1 cellular context compared by ENCODE assay signal in genomic region chr11:6249822-6250555, GRCh38.
TF ChIP-seq lines count a peak whose summit lies in the region.

No MANE protein-coding gene starts in this region.

TF ChIP-seq in K562, 482 proteins besides CTCF, POLR2A, EP300 and RAD21 (continued from another document and continues in another):
- peak; percentile 56 for TF ChIP-seq VEZF1 (CRISPR knock-in tag; IDR thresholded peaks at IDR 0.05)
- TF ChIP-seq CBFA2T3 (IDR thresholded peaks at IDR 0.05), result peak; percentile 96
- peak; percentile 70 for TF ChIP-seq MTA2 (IDR thresholded peaks at IDR 0.05; ENCODE audit: low read depth)
- peak; percentile 75 for TF ChIP-seq ZNF175 (CRISPR knock-in tag; IDR thresholded peaks at IDR 0.05; ENCODE audit: low read depth)
- no peak for TF ChIP-seq SRSF1 (IDR thresholded peaks at IDR 0.05; ENCODE audit: low read depth, low read length)
- TF ChIP-seq HOMEZ (CRISPR knock-in tag; IDR thresholded peaks at IDR 0.05), result no peak
- TF ChIP-seq NEUROD1 (IDR thresholded peaks at IDR 0.05; ENCODE audit: borderline replicate concordance, low read depth, low read length, partially characterized antibody), result no peak
- peak in 1 of 2 experiments; percentile 66; a peak in 1 of 4 replicates for TF ChIP-seq ZMIZ1 (IDR thresholded peaks at IDR 0.05; ENCODE audit: low read depth in 2 of 2, low read length in 2 of 2)
- no peak for TF ChIP-seq CC2D1A (IDR thresholded peaks at IDR 0.05)
- TF ChIP-seq PML (IDR thresholded peaks at IDR 0.05; ENCODE audit: low read length), result peak; percentile 67
- peak; percentile 93 for TF ChIP-seq TRIM24 (IDR thresholded peaks at IDR 0.05)
- TF ChIP-seq ZEB2 (IDR thresholded peaks at IDR 0.05), result peak; percentile 59; the same call in 1 of the 2 replicates
- no peak for TF ChIP-seq NR2C2 (CRISPR knock-in tag; IDR thresholded peaks at IDR 0.05)
- TF ChIP-seq NR2C2 (tag; IDR thresholded peaks at IDR 0.05), result no peak
- no peak for TF ChIP-seq TFAM (CRISPR knock-in tag; conservative IDR thresholded peaks at IDR 0.05)
- peak; percentile 48; the same call in 1 of the 2 replicates for TF ChIP-seq SOX6 (IDR thresholded peaks at IDR 0.05)
- no peak for TF ChIP-seq POLR3A (IDR thresholded peaks at IDR 0.05; ENCODE audit: borderline replicate concordance, extremely low read depth, insufficient read depth, insufficient read length)
- TF ChIP-seq RBM15 (IDR thresholded peaks at IDR 0.05; ENCODE audit: insufficient read depth, low read length), result no peak
- peak; percentile 94 for TF ChIP-seq ZNF589 (CRISPR knock-in tag; IDR thresholded peaks at IDR 0.05; ENCODE audit: low read depth)
- no peak for TF ChIP-seq ZNF133 (CRISPR knock-in tag; IDR thresholded peaks at IDR 0.05)
- TF ChIP-seq HMG20B (CRISPR knock-in tag; IDR thresholded peaks at IDR 0.05), result no peak
- no peak for TF ChIP-seq PTBP1 (IDR thresholded peaks at IDR 0.05; ENCODE audit: low read depth, low read length)
- no peak for TF ChIP-seq ZFX (CRISPR knock-in tag; IDR thresholded peaks at IDR 0.05)
- peak; percentile 54; the same call in 1 of the 2 replicates for TF ChIP-seq ATF3 (IDR thresholded peaks at IDR 0.05)
- peak; percentile 72; the same call in 1 of the 2 replicates for TF ChIP-seq ATF3 (CRISPR knock-in tag; conservative IDR thresholded peaks at IDR 0.05)
- peak; percentile 47; the same call in 1 of the 2 replicates for TF ChIP-seq ZNF584 (CRISPR knock-in tag; IDR thresholded peaks at IDR 0.05; ENCODE audit: low read depth)
- no peak for TF ChIP-seq PURB (CRISPR knock-in tag; IDR thresholded peaks at IDR 0.05; ENCODE audit: low read depth)
- no peak for TF ChIP-seq ZBED1 (IDR thresholded peaks at IDR 0.05)
- no peak for TF ChIP-seq CBFB (CRISPR knock-in tag; IDR thresholded peaks at IDR 0.05)
- peak; percentile 75 for TF ChIP-seq JUND (IDR thresholded peaks at IDR 0.05; ENCODE audit: borderline replicate concordance, low read depth, low read length)
- TF ChIP-seq JUND (tag; IDR thresholded peaks at IDR 0.05; ENCODE audit: borderline replicate concordance, low read depth, low read length), result peak; percentile 73; the same call in 2 of the 3 replicates
- no peak for TF ChIP-seq ZNF77 (CRISPR knock-in tag; IDR thresholded peaks at IDR 0.05)
- peak; percentile 83 for TF ChIP-seq NCOR1 (IDR thresholded peaks at IDR 0.05)
- no peak for TF ChIP-seq RBM39 (optimal IDR thresholded peaks at IDR 0.05; ENCODE audit: low read depth, low read length)
- TF ChIP-seq HNRNPK (IDR thresholded peaks at IDR 0.05; ENCODE audit: low read depth, low read length, poor library complexity, severe bottlenecking), result no peak
- no peak for TF ChIP-seq ZNF143 (CRISPR knock-in tag; IDR thresholded peaks at IDR 0.05)
- TF ChIP-seq EZH2 (IDR thresholded peaks at IDR 0.05; ENCODE audit: borderline replicate concordance, low read depth, low read length), result no peak
- TF ChIP-seq ZNF395 (CRISPR knock-in tag; IDR thresholded peaks at IDR 0.05), result peak; percentile 98
- no peak for TF ChIP-seq MCM7 (IDR thresholded peaks at IDR 0.05)
- no peak for TF ChIP-seq HLTF (IDR thresholded peaks at IDR 0.05)
- no peak for TF ChIP-seq CREB3 (tag; conservative IDR thresholded peaks at IDR 0.05; ENCODE audit: low read depth)
- TF ChIP-seq KLF1 (tag; IDR thresholded peaks at IDR 0.05), result no peak
- no peak for TF ChIP-seq NUFIP1 (IDR thresholded peaks at IDR 0.05; ENCODE audit: partially characterized antibody)
- no peak for TF ChIP-seq NFXL1 (CRISPR knock-in tag; IDR thresholded peaks at IDR 0.05)
- no peak for TF ChIP-seq GABPB1 (CRISPR knock-in tag; IDR thresholded peaks at IDR 0.05)
- TF ChIP-seq ZSCAN32 (CRISPR knock-in tag; IDR thresholded peaks at IDR 0.05), result no peak
- TF ChIP-seq ARID1B (IDR thresholded peaks at IDR 0.05), result peak; percentile 87
- no peak for TF ChIP-seq ZNF384 (IDR thresholded peaks at IDR 0.05; ENCODE audit: low read depth, low read length)
- TF ChIP-seq RNF2 (IDR thresholded peaks at IDR 0.05), result no peak
- TF ChIP-seq FOXJ2 (tag; IDR thresholded peaks at IDR 0.05), result peak; percentile 44; the same call in 1 of the 2 replicates
- no peak for TF ChIP-seq BCOR (IDR thresholded peaks at IDR 0.05)
- no peak for TF ChIP-seq NR2F6 (CRISPR knock-in tag; IDR thresholded peaks at IDR 0.05)
- TF ChIP-seq MIER1 (IDR thresholded peaks at IDR 0.05; ENCODE audit: low read depth), result no peak
- no peak for TF ChIP-seq ZNF444 (CRISPR knock-in tag; IDR thresholded peaks at IDR 0.05)
- no peak for TF ChIP-seq NFYB (IDR thresholded peaks at IDR 0.05; ENCODE audit: extremely low read depth, insufficient read length)
- no peak for TF ChIP-seq ZNF347 (CRISPR knock-in tag; IDR thresholded peaks at IDR 0.05; ENCODE audit: low read depth)
- no peak for TF ChIP-seq ZBTB26 (CRISPR knock-in tag; IDR thresholded peaks at IDR 0.05)
- TF ChIP-seq SMAD4 (CRISPR knock-in tag; conservative IDR thresholded peaks at IDR 0.05), result 0 out of 2 replicates have a peak, but pooled peaks have one; percentile 41
- TF ChIP-seq ZBTB2 (IDR thresholded peaks at IDR 0.05), result no peak
- peak; percentile 90 for TF ChIP-seq MYNN (IDR thresholded peaks at IDR 0.05)
- no peak for TF ChIP-seq MYNN (CRISPR knock-in tag; IDR thresholded peaks at IDR 0.05)
- TF ChIP-seq ZNF449 (CRISPR knock-in tag; IDR thresholded peaks at IDR 0.05), result no peak
- TF ChIP-seq SMARCE1 (IDR thresholded peaks at IDR 0.05), result peak; percentile 79
- TF ChIP-seq ZNF165 (CRISPR knock-in tag; IDR thresholded peaks at IDR 0.05; ENCODE audit: borderline replicate concordance), result no peak
- TF ChIP-seq RFX1 (IDR thresholded peaks at IDR 0.05), result no peak
- TF ChIP-seq PHF21A (IDR thresholded peaks at IDR 0.05; ENCODE audit: borderline replicate concordance, low read depth), result no peak
- TF ChIP-seq ZNF740 (CRISPR knock-in tag; IDR thresholded peaks at IDR 0.05), result no peak
- no peak for TF ChIP-seq ZNF740 (tag; IDR thresholded peaks at IDR 0.05)
- TF ChIP-seq ZC3H11A (IDR thresholded peaks at IDR 0.05; ENCODE audit: low read depth, low read length), result no peak
